26 cellular contexts compared by ENCODE assay signal in the genomic region with DNA sequence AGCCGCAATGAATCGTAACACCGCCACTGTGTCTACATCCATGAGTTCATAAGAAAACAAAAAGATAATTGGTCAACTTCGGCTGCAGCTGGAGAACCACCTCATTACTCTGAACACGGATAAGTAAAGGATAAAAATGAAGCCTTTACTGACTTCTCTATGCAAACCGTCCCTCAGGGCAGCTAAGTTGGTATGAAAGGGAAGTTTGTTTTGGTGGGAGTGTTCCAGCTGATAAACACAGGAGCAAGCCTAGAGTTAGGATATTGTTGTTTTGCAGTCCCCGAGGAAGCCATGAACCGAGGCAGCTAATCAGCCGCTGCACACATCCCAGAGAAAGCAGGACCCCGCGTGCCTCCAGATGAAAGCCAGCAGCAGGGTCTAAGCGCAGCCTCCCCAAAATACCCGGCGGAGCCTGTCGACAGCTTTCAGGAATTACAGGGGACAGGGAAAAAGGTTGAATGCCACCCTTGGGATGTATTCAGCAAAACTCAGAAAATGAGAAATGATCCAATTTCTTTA.
DNase-seq lines count a peak whose midpoint lies in the region; ATAC-seq, FAIRE-seq and TF ChIP-seq lines count a peak whose summit lies in the region.
"Had no signal": no experiment of that assay in that cellular context is flagged by ENCODE, and none has a peak within 500 bp of the region (broad histone marks: within the 10 kb centered on the region; RNA-seq: fewer than 3 reads in every experiment).

No MANE protein-coding gene starts in this region.

- H2AK5ac ChIP-seq in neuronal stem cell (ENCODE audit: low read depth, low read length), result no peak overlapping the region

- peak overlapping the region; percentile 45 for H3K27ac Mint-ChIP-seq in T-helper 17 cell
- H3K27ac Mint-ChIP-seq in natural killer cell treated with Interleukin-12 subunit alpha and Interleukin-12 subunit beta and Interleukin-15 and Interleukin-18, amount 100 ng/mL, for 72 hours, result no peak overlapping the region
- H3K27ac Mint-ChIP-seq: CD14-positive monocyte had no signal

- intact Hi-C loops in kidney (cut with DNase I), result no loop called here

- H3K4me1 ChIP-seq in BLaER1 treated with 17β-estradiol and CSF1 and Interleukin-3, amounts not matched to agents 10 nM and 100 nM, result peaks cover 27 to 44% (median 35%) of the 10 kb centered on the region in 10 experiments
- no peaks in the 10 kb centered on the region for H3K4me1 ChIP-seq in kidney (ENCODE audit: control insufficient read depth in 1 of 2, insufficient read depth in 1 of 2, low read depth in 1 of 2, low read length in 2 of 2)
- peaks cover 0 to 8% of the 10 kb centered on the region in 2 donors for H3K4me1 ChIP-seq in neuronal stem cell (ENCODE audit: control insufficient read depth in 2 of 2, insufficient read depth in 1 of 2, low read depth in 1 of 2, low read length in 2 of 2)

- H3K9ac ChIP-seq in BLaER1 treated with 17β-estradiol and CSF1 and Interleukin-3, amounts not matched to agents 10 nM and 100 nM, result 0 out of 22 replicates have a peak overlapping the region, but pooled peaks of 1 of the 11 experiments have one; percentile 29
- H3K9ac ChIP-seq in kidney (ENCODE audit: low read length in 2 of 2) (no peak overlapping the region), neuronal stem cell (ENCODE audit: low read depth, low read length, poor library complexity) (no peak overlapping the region)
- H3K9ac ChIP-seq: KMS-11, SK-N-SH had no signal

- TF ChIP-seq CTCF in kidney (IDR thresholded peaks at IDR 0.05; ENCODE audit: borderline replicate concordance, extremely low read depth, insufficient read depth), result no peak

- H3K4me1 Mint-ChIP-seq in T-helper 17 cell, result peaks cover 7% of the 10 kb centered on the region
- peaks cover 0 to 6% of the 10 kb centered on the region in 2 donors for H3K4me1 Mint-ChIP-seq in natural killer cell treated with Interleukin-12 subunit alpha and Interleukin-12 subunit beta and Interleukin-15 and Interleukin-18, amount 100 ng/mL, for 72 hours (ENCODE audit: low read depth in 2 of 2)
- H3K4me1 Mint-ChIP-seq: IgD-negative memory B cell had no signal

- H2AFZ ChIP-seq in neuronal stem cell (ENCODE audit: low read length), result no peak overlapping the region

- H2BK15ac ChIP-seq in neuronal stem cell (ENCODE audit: low read length), result no peak overlapping the region

- WGBS in neuronal stem cell (ENCODE audit: extremely low coverage in 2 of 2, insufficient read length in 2 of 2, insufficient replicate concordance in 1 of 2), 2 donors, result no CpG with 5 or more reads among the region's 15 CpGs

- H3K4me3 ChIP-seq in BLaER1 treated with 17β-estradiol and CSF1 and Interleukin-3, amounts not matched to agents 10 nM and 100 nM, result no peak overlapping the region
- H3K4me3 ChIP-seq in kidney (ENCODE audit: low read length in 2 of 2) (no peak overlapping the region), neuronal stem cell (ENCODE audit: low read length in 2 of 2) (no peak overlapping the region)

- no peak overlapping the region for H3K14ac ChIP-seq in neuronal stem cell (ENCODE audit: low read length)

- no peaks in the 10 kb centered on the region for H4K20me1 ChIP-seq in BLaER1 treated with 17β-estradiol and CSF1 and Interleukin-3, amounts not matched to agents 10 nM and 100 nM

- H3K79me1 ChIP-seq in neuronal stem cell (ENCODE audit: low read depth, low read length), result no peaks in the 10 kb centered on the region

- H3K9me3 ChIP-seq in BLaER1 treated with 17β-estradiol and CSF1 and Interleukin-3, amounts not matched to agents 10 nM and 100 nM (replicated peaks in 1 of 11), result no peaks in the 10 kb centered on the region
- H3K9me3 ChIP-seq in T-helper 17 cell (ENCODE audit: control insufficient read depth, low read length, poor library complexity, severe bottlenecking), result no peaks in the 10 kb centered on the region
- H3K9me3 ChIP-seq in kidney (ENCODE audit: control insufficient read depth in 1 of 2, low read length in 2 of 2), result no peaks in the 10 kb centered on the region
- H3K9me3 ChIP-seq in neuronal stem cell (replicated peaks in 1 of 2; ENCODE audit: control insufficient read depth in 2 of 2, insufficient read depth in 1 of 2, low read depth in 1 of 2, low read length in 2 of 2), result no peaks in the 10 kb centered on the region
- H3K9me3 ChIP-seq: SK-N-SH had no signal

- H3K36me3 ChIP-seq in BLaER1 treated with 17β-estradiol and CSF1 and Interleukin-3, amounts not matched to agents 10 nM and 100 nM, result no peaks in the 10 kb centered on the region
- H3K36me3 ChIP-seq in kidney (ENCODE audit: control insufficient read depth in 1 of 2, insufficient read depth in 2 of 2, low read length in 2 of 2), result no peaks in the 10 kb centered on the region
- no peaks in the 10 kb centered on the region for H3K36me3 ChIP-seq in neuronal stem cell (replicated peaks in 1 of 2; ENCODE audit: control insufficient read depth in 2 of 2, insufficient read depth in 2 of 2, low read length in 2 of 2)

- H3K4ac ChIP-seq in neuronal stem cell (ENCODE audit: low read length), result no peak overlapping the region

- no peak overlapping the region for H3K4me3 Mint-ChIP-seq in T-helper 17 cell
- no peak overlapping the region for H3K4me3 Mint-ChIP-seq in natural killer cell treated with Interleukin-12 subunit alpha and Interleukin-12 subunit beta and Interleukin-15 and Interleukin-18, amount 100 ng/mL, for 72 hours
- H3K4me3 Mint-ChIP-seq: CD14-positive monocyte; CD8-positive, alpha-beta memory T cell; IgD-negative memory B cell had no signal

- no peak overlapping the region for H3K27ac ChIP-seq in BLaER1 treated with 17β-estradiol and CSF1 and Interleukin-3, amounts not matched to agents 10 nM and 100 nM
- H3K27ac ChIP-seq in kidney (ENCODE audit: low read depth in 2 of 2, low read length in 2 of 2) (no peak overlapping the region), neuronal stem cell (replicated peaks; ENCODE audit: low read length) (peak overlapping the region; percentile 50)
- H3K27ac ChIP-seq: KMS-11, RWPE1 had no signal

- H3K9me3 Mint-ChIP-seq in natural killer cell treated with Interleukin-12 subunit alpha and Interleukin-12 subunit beta and Interleukin-15 and Interleukin-18, amount 100 ng/mL, for 72 hours, result no peaks in the 10 kb centered on the region
- H3K9me3 Mint-ChIP-seq: IgD-negative memory B cell had no signal

- H2BK12ac ChIP-seq in neuronal stem cell (ENCODE audit: low read length), result no peak overlapping the region

- no peaks in the 10 kb centered on the region for H3K27me3 ChIP-seq in BLaER1 treated with 17β-estradiol and CSF1 and Interleukin-3, amounts not matched to agents 10 nM and 100 nM
- peaks cover 0 to 18% (median 0%) of the 10 kb centered on the region in 3 experiments for H3K27me3 ChIP-seq in neuronal stem cell (ENCODE audit: control insufficient read depth in 3 of 3, insufficient read depth in 3 of 3, low read depth in 1 of 3, low read length in 3 of 3)

- ATAC-seq in T-helper 17 cell (no peak), GM18519 (IDR thresholded peaks at IDR 0.05; ENCODE audit: low FRiP score, unreplicated experiment) (no peak)
- ATAC-seq in natural killer cell treated with Interleukin-12 subunit alpha and Interleukin-12 subunit beta and Interleukin-15 and Interleukin-18, amount 100 ng/mL, for 72 hours, result no peak
- ATAC-seq: HCT116, Panc1 had no signal

- no peak overlapping the region for H2BK5ac ChIP-seq in neuronal stem cell (ENCODE audit: low read length)

- H4K91ac ChIP-seq in neuronal stem cell (ENCODE audit: low read depth, low read length, poor library complexity), result no peak overlapping the region

- H3K36me3 Mint-ChIP-seq in T-helper 17 cell (ENCODE audit: low read depth), result no peaks in the 10 kb centered on the region
- no peaks in the 10 kb centered on the region for H3K36me3 Mint-ChIP-seq in natural killer cell treated with Interleukin-12 subunit alpha and Interleukin-12 subunit beta and Interleukin-15 and Interleukin-18, amount 100 ng/mL, for 72 hours
- H3K36me3 Mint-ChIP-seq: CD14-positive monocyte; CD8-positive, alpha-beta memory T cell; IgD-negative memory B cell had no signal

- peak overlapping the region in 6 of 11 experiments; percentile 9 to 60 (median 27); a peak in 5 of 22 replicates for H3K4me2 ChIP-seq in BLaER1 treated with 17β-estradiol and CSF1 and Interleukin-3, amounts not matched to agents 10 nM and 100 nM
- H3K4me2 ChIP-seq in neuronal stem cell (ENCODE audit: insufficient read depth, low read length, poor library complexity, severe bottlenecking), result no peak overlapping the region
- H3K4me2 ChIP-seq: KMS-11, SK-N-SH had no signal

- H3K18ac ChIP-seq in neuronal stem cell (ENCODE audit: low read length), result no peak overlapping the region

- no peak overlapping the region for H2BK120ac ChIP-seq in neuronal stem cell (ENCODE audit: low read depth, low read length)

- DNase-seq in T-helper 17 cell, result no peak
- DNase-seq in kidney, result peak; percentile 23
- DNase-seq in neuronal stem cell (ENCODE audit: low spot score), result no peak
- no peak for DNase-seq in stimulated activated CD4-positive, alpha-beta T cell treated with anti-CD3 and anti-CD28 coated beads, Interleukin-4, amount 100 ng/mL, for 1 hour
- no peak for DNase-seq in natural killer cell treated with Interleukin-12 subunit alpha and Interleukin-12 subunit beta and Interleukin-15 and Interleukin-18, amount 100 ng/mL, for 72 hours (ENCODE audit: low spot score)
- DNase-seq: CD8-positive, alpha-beta memory T cell; DMS 273 treated with DMSO at 0.1 percent for 48 hours; DMS79; EL; GDM1; MM.1S; NCI-H2029; NCI-H446; NCI-H524 treated with DMSO at 0.1 percent for 48 hours; SIG-M5; SK-N-SH had no signal

- no peak for FAIRE-seq in kidney (lab: Jason Lieb, UNC)
- FAIRE-seq: GM12891, GM19239 had no signal

- no peak overlapping the region for H3K23ac ChIP-seq in neuronal stem cell (ENCODE audit: low read depth, low read length, poor library complexity)

- no peak overlapping the region for H4K8ac ChIP-seq in neuronal stem cell (ENCODE audit: low read depth, low read length)

- H3K27me3 Mint-ChIP-seq in T-helper 17 cell, result no peaks in the 10 kb centered on the region
- H3K27me3 Mint-ChIP-seq in natural killer cell treated with Interleukin-12 subunit alpha and Interleukin-12 subunit beta and Interleukin-15 and Interleukin-18, amount 100 ng/mL, for 72 hours, result no peaks in the 10 kb centered on the region
- H3K27me3 Mint-ChIP-seq: IgD-negative memory B cell had no signal
